8 cellular contexts compared by ENCODE assay signal in the genomic region with DNA sequence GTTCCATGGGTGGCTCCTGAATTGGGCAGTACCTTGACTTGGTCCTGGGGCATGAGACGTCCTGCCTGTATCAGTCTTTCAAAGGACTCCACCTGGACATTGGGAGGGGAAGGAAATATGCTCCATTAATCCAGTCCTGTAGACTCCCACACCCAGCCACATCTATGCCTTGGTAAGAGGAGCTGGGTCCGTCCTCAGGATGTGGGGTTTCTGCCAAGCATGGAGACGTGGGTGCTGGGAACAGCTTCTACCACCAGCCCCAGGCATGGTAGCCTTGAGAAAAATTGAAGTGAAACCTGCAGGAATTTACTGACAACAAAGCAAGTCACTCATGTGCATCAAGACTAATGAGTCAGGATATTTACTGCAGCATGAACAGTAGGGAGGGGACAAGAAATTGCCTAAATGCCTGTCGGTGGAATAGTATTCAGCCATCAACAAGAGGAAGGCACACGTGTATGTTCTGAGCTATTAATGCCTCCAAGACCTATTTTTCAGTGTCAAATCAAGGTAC. TPM values are rescaled to one million over a fixed set of nuclear protein-coding genes. Genes with fewer than 3 reads are reported as not detected.
DNase-seq lines count a peak whose midpoint lies in the region; ATAC-seq and TF ChIP-seq lines count a peak whose summit lies in the region.
"Had no signal": no experiment of that assay in that cellular context is flagged by ENCODE, and none has a peak within 500 bp of the region (broad histone marks: within the 10 kb centered on the region; RNA-seq: fewer than 3 reads in every experiment).

No MANE protein-coding gene starts in this region.

- H3K4me1 ChIP-seq in GM23248 (ENCODE audit: insufficient read depth) = peaks cover 38% of the 10 kb centered on the region
- H3K4me1 ChIP-seq in OCI-LY3 (ENCODE audit: low read length) = peaks cover 50% of the 10 kb centered on the region
- peaks cover 74% of the 10 kb centered on the region for H3K4me1 ChIP-seq in effector memory CD4-positive, alpha-beta T cell (ENCODE audit: control insufficient read depth, insufficient read depth, low read length, poor library complexity, severe bottlenecking)
- H3K4me1 ChIP-seq in skeletal muscle satellite cell (ENCODE audit: control insufficient read depth, insufficient read depth, low read length) = peaks cover 39% of the 10 kb centered on the region

- H3K27ac ChIP-seq in GM23248 = peak overlapping the region; percentile 82
- peak overlapping the region; percentile 57 for H3K27ac ChIP-seq in OCI-LY3 (ENCODE audit: low read length)
- peak overlapping the region; percentile 51 for H3K27ac ChIP-seq in effector memory CD4-positive, alpha-beta T cell (ENCODE audit: insufficient read depth, low read length, poor library complexity, severe bottlenecking)

- H3K9me2 ChIP-seq in GM23248 (ENCODE audit: insufficient read depth) = no peaks in the 10 kb centered on the region

- H3K27me3 ChIP-seq in GM23248 (replicated peaks; ENCODE audit: insufficient read depth) (no peaks in the 10 kb centered on the region), OCI-LY3 (ENCODE audit: low read depth, low read length) (no peaks in the 10 kb centered on the region), skeletal muscle satellite cell (ENCODE audit: control insufficient read depth, insufficient read depth, low read length) (no peaks in the 10 kb centered on the region)
- H3K27me3 ChIP-seq in effector memory CD4-positive, alpha-beta T cell (replicated peaks; ENCODE audit: control insufficient read depth, insufficient read depth, low read length, poor library complexity, severe bottlenecking) = no peaks in the 10 kb centered on the region

- H4K20me1 ChIP-seq in GM23248 (ENCODE audit: insufficient read depth) (no peaks in the 10 kb centered on the region), OCI-LY3 (ENCODE audit: insufficient read depth, low read length) (no peaks in the 10 kb centered on the region)

- DNase-seq in GM23248 (peak; percentile 30), DMS79 treated with DMSO at 0.1 percent for 48 hours (lab: John Stamatoyannopoulos, UW) (no peak), DMS153 (lab: John Stamatoyannopoulos, UW) (no peak)
- DNase-seq in effector memory CD4-positive, alpha-beta T cell = no peak
- DNase-seq: NCI-H446 treated with DMSO at 0.1 percent for 48 hours had no signal

- 58 to 70% methylated on average over 5 of the region's 5 CpGs for WGBS in GM23248 (ENCODE audit: low coverage in 1 of 2, low lambda C conversion rate in 2 of 2, missing lambda C conversion rate in 2 of 2), 2 experiments

- in situ Hi-C loops in GM23248 (cut with MboI) = no loop called here

- no peak for ATAC-seq in HG02763 (IDR thresholded peaks at IDR 0.05; ENCODE audit: unreplicated experiment)

- peaks cover 38% of the 10 kb centered on the region for H3F3A ChIP-seq in GM23248 (ENCODE audit: insufficient read depth)

- H3K4me2 ChIP-seq in GM23248 (ENCODE audit: unreplicated experiment) (no peak overlapping the region), OCI-LY3 (ENCODE audit: low read length) (0 out of 2 replicates have a peak overlapping the region, but pooled peaks have one; percentile 10), skeletal muscle satellite cell (ENCODE audit: low read length) (peak overlapping the region; percentile 69)

- H3K9ac ChIP-seq in GM23248 = peak overlapping the region; percentile 49
- no peak overlapping the region for H3K9ac ChIP-seq in OCI-LY3 (ENCODE audit: low read length)
- H3K9ac ChIP-seq in skeletal muscle satellite cell (ENCODE audit: low read depth, low read length) = peak overlapping the region; percentile 51

- H3K9me3 ChIP-seq in GM23248 (ENCODE audit: low read depth) = no peaks in the 10 kb centered on the region
- H3K9me3 ChIP-seq in OCI-LY3 (ENCODE audit: insufficient read depth, low read length) = no peaks in the 10 kb centered on the region
- H3K9me3 ChIP-seq in effector memory CD4-positive, alpha-beta T cell (ENCODE audit: control insufficient read depth, low read length) = no peaks in the 10 kb centered on the region
- no peaks in the 10 kb centered on the region for H3K9me3 ChIP-seq in skeletal muscle satellite cell (replicated peaks; ENCODE audit: low read length)

- TF ChIP-seq CTCF in OCI-LY3 (IDR thresholded peaks at IDR 0.05; ENCODE audit: low read depth, low read length) = no peak

- H3K79me2 ChIP-seq in GM23248 (ENCODE audit: insufficient read depth) (no peaks in the 10 kb centered on the region), OCI-LY3 (ENCODE audit: low read length) (peaks cover 65% of the 10 kb centered on the region)

- H2AFZ ChIP-seq in GM23248 (no peak overlapping the region), OCI-LY3 (ENCODE audit: low read depth, low read length) (no peak overlapping the region)

- H3K4me3 ChIP-seq in GM23248 = no peak overlapping the region
- no peak overlapping the region for H3K4me3 ChIP-seq in OCI-LY3 (ENCODE audit: low read length)
- no peak overlapping the region for H3K4me3 ChIP-seq in effector memory CD4-positive, alpha-beta T cell (ENCODE audit: insufficient read depth, low read depth, low read length, poor library complexity, severe bottlenecking)
- peak overlapping the region; percentile 12 for H3K4me3 ChIP-seq in skeletal muscle satellite cell (ENCODE audit: low read length)

- peaks cover 5% of the 10 kb centered on the region; the same call in 1 of the 2 replicates for H3K36me3 ChIP-seq in GM23248 (ENCODE audit: low read depth)
- H3K36me3 ChIP-seq in OCI-LY3 (replicated peaks; ENCODE audit: low read depth, low read length) = peaks cover 93% of the 10 kb centered on the region
- peaks cover 74% of the 10 kb centered on the region for H3K36me3 ChIP-seq in effector memory CD4-positive, alpha-beta T cell (ENCODE audit: control insufficient read depth, insufficient read depth, low read length)
- H3K36me3 ChIP-seq in skeletal muscle satellite cell (ENCODE audit: insufficient read depth, low read length) = peaks cover 44% of the 10 kb centered on the region

RNA-seq across cellular contexts. Expression of a gene that starts 23.2 kb away (rescaled TPM):
- total RNA-seq in GM23248 (2014; rRNA removed; shearing (Covaris generic)) = 6.6 and 8.1 TPM in 2 replicates
- 1.8 and 1.9 TPM in 2 replicates for polyA plus RNA-seq in GM23248 (2016; fragmentation: Nextera tagmentation; extraction: Ambion mirVana)
- total RNA-seq in skeletal muscle satellite cell (2012; rRNA removed) = 5.7 and 11.2 TPM in 2 replicates

RNA-seq across cellular contexts. Expression of a gene that starts 34.9 kb away (rescaled TPM):
- not detected in 2 replicates for total RNA-seq in GM23248 (2014; rRNA removed; shearing (Covaris generic))
- polyA plus RNA-seq in GM23248 (2016; fragmentation: Nextera tagmentation; extraction: Ambion mirVana) = not detected in 2 replicates
- total RNA-seq in skeletal muscle satellite cell (2012; rRNA removed) = not detected in 2 replicates

RNA-seq across cellular contexts. Expression of a gene that starts 41.7 kb away (rescaled TPM):
- total RNA-seq in GM23248 (2014; rRNA removed; shearing (Covaris generic)) = not detected in 2 replicates
- not detected in 2 replicates for polyA plus RNA-seq in GM23248 (2016; fragmentation: Nextera tagmentation; extraction: Ambion mirVana)
- not detected in 2 replicates for total RNA-seq in skeletal muscle satellite cell (2012; rRNA removed)
